11 cellular contexts compared by ENCODE assay signal in the genomic region with DNA sequence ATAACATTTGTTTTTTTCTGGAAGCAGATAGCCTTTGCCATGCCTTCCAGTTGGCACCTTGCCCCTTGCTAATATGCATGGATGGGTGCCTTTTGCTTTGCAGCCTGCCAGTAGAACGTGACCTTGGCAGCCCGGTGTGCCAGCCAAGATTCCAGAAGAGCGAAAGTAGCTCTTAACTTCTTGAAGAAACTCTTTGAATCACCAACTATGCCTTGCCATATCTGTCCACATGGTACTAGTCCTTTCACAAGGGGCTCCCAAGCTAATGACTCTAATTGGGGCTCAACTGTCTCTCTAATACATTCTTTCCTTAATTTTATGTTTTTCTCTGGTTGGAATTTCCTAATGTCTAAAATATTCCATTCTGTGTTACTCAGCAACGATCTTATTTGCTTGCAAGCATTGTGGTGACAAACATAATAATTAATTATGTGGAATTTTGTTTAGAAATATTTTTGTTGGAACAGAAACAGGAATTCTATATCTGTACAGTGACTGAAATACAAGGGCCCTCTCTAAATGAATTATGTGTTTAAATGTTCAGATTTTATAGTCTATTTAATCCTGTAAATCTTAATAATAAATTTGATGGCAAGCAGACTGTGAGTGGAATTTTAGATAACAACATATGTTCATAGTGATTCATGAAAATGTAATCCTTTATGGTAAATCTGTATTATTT. TPM values are rescaled to one million over a fixed set of nuclear protein-coding genes. Genes with fewer than 3 reads are reported as not detected.
DNase-seq lines count a peak whose midpoint lies in the region; ATAC-seq, FAIRE-seq and TF ChIP-seq lines count a peak whose summit lies in the region.
"Had no signal": no experiment of that assay in that cellular context is flagged by ENCODE, and none has a peak within 500 bp of the region (broad histone marks: within the 10 kb centered on the region; RNA-seq: fewer than 3 reads in every experiment).

No MANE protein-coding gene starts in this region.

- TF ChIP-seq CTCF in fibroblast of the aortic adventitia (IDR thresholded peaks at IDR 0.05; ENCODE audit: insufficient read depth, low read length): no peak

- no peaks in the 10 kb centered on the region for H3K27me3 Mint-ChIP-seq in activated T-cell treated with anti-CD3 and anti-CD28 coated beads, Interleukin-2, amount 50 U/mL, for 72 hours (ENCODE audit: low read depth)

- no peak overlapping the region for H3K27ac Mint-ChIP-seq in stimulated activated effector memory CD8-positive, alpha-beta T cell treated with anti-CD3 and anti-CD28 coated beads, Interleukin-12 subunit alpha, Interleukin-12 subunit beta, amount 100 ng/mL, for 72 hours
- H3K27ac Mint-ChIP-seq in activated T-cell treated with anti-CD3 and anti-CD28 coated beads, Interleukin-2, amount 50 U/mL, for 72 hours: no peak overlapping the region

- no peak overlapping the region for H3K4me3 ChIP-seq in fibroblast of the aortic adventitia (ENCODE audit: low read depth, low read length)
- H3K4me3 ChIP-seq: lung had no signal

- H3K9me3 Mint-ChIP-seq in stimulated activated effector memory CD8-positive, alpha-beta T cell treated with anti-CD3 and anti-CD28 coated beads, Interleukin-12 subunit alpha, Interleukin-12 subunit beta, amount 100 ng/mL, for 72 hours: peaks cover 2% of the 10 kb centered on the region
- H3K9me3 Mint-ChIP-seq in activated T-cell treated with anti-CD3 and anti-CD28 coated beads, Interleukin-2, amount 50 U/mL, for 72 hours: no peaks in the 10 kb centered on the region

- ATAC-seq in stimulated activated effector memory CD8-positive, alpha-beta T cell treated with anti-CD3 and anti-CD28 coated beads, Interleukin-12 subunit alpha, Interleukin-12 subunit beta, amount 100 ng/mL, for 72 hours: no peak
- no peak for ATAC-seq in HG02798 (IDR thresholded peaks at IDR 0.05; ENCODE audit: poor library complexity, unreplicated experiment)
- no peak for ATAC-seq in activated T-cell treated with anti-CD3 and anti-CD28 coated beads, Interleukin-2, amount 50 U/mL, for 72 hours (replicated peaks in 1 of 2)

- DNase-seq in DMS79 (lab: John Stamatoyannopoulos, UW) (peak; percentile 82), RCC 7860 (ENCODE audit: low spot score) (peak; percentile 76), fibroblast of the aortic adventitia (ENCODE audit: low read depth) (peak; percentile 55), pulmonary artery endothelial cell (ENCODE audit: low read depth, low spot score) (peak; percentile 17)
- no peak for DNase-seq in stimulated activated CD4-positive, alpha-beta T cell treated with anti-CD3 and anti-CD28 coated beads, Interleukin-2, amount 100 ng/mL, for 24 hours
- no peak for DNase-seq in stimulated activated effector memory CD8-positive, alpha-beta T cell treated with anti-CD3 and anti-CD28 coated beads, Interleukin-12 subunit alpha, Interleukin-12 subunit beta, amount 100 ng/mL, for 72 hours (ENCODE audit: low spot score in 2 of 2)
- DNase-seq in activated T-cell treated with anti-CD3 and anti-CD28 coated beads, Interleukin-2, amount 50 U/mL, for 72 hours: no peak
- DNase-seq: activated T-cell treated with anti-CD3 and anti-CD28 coated beads for 4 hours, NCI-H187 had no signal

- no peak overlapping the region for H3K4me3 Mint-ChIP-seq in stimulated activated effector memory CD8-positive, alpha-beta T cell treated with anti-CD3 and anti-CD28 coated beads, Interleukin-12 subunit alpha, Interleukin-12 subunit beta, amount 100 ng/mL, for 72 hours
- H3K4me3 Mint-ChIP-seq in activated T-cell treated with anti-CD3 and anti-CD28 coated beads, Interleukin-2, amount 50 U/mL, for 72 hours: no peak overlapping the region

- no peaks in the 10 kb centered on the region for H3K36me3 Mint-ChIP-seq in stimulated activated effector memory CD8-positive, alpha-beta T cell treated with anti-CD3 and anti-CD28 coated beads, Interleukin-12 subunit alpha, Interleukin-12 subunit beta, amount 100 ng/mL, for 72 hours
- no peaks in the 10 kb centered on the region for H3K36me3 Mint-ChIP-seq in activated T-cell treated with anti-CD3 and anti-CD28 coated beads, Interleukin-2, amount 50 U/mL, for 72 hours (ENCODE audit: insufficient read depth in 2 of 2)

- peak; percentile 87 for FAIRE-seq in RCC 7860 (lab: Jason Lieb, UNC)

- peaks cover 30% of the 10 kb centered on the region for H3K4me1 Mint-ChIP-seq in stimulated activated effector memory CD8-positive, alpha-beta T cell treated with anti-CD3 and anti-CD28 coated beads, Interleukin-12 subunit alpha, Interleukin-12 subunit beta, amount 100 ng/mL, for 72 hours
- peaks cover 16% of the 10 kb centered on the region for H3K4me1 Mint-ChIP-seq in activated T-cell treated with anti-CD3 and anti-CD28 coated beads, Interleukin-2, amount 50 U/mL, for 72 hours (ENCODE audit: low read depth)

RNA-seq across cellular contexts. Expression of gene HDAC9, which starts 45.8 kb away (rescaled TPM):
- total RNA-seq in fibroblast of the aortic adventitia (ENCODE audit: low replicate concordance) (40.6 and 55.0 TPM in 2 replicates), pulmonary artery endothelial cell (4.7 and 10.9 TPM in 2 replicates)
- total RNA-seq in activated T-cell treated with anti-CD3 and anti-CD28 coated beads, Interleukin-2, amount 50 U/mL, for 72 hours: 1 to 10 TPM in 1 of 2 donors, under 1 TPM in 1; 0.55 to 2.9 TPM

Comparison
In these comparisons a context has a peak if more than half of its experiments do, and no peak if none do; other contexts are left out.
1. DNase-seq: peak in DMS79 (single experiment), RCC 7860 (single experiment), fibroblast of the aortic adventitia (single experiment) and pulmonary artery endothelial cell (single experiment); none in stimulated activated CD4-positive, alpha-beta T cell treated with anti-CD3 and anti-CD28 coated beads, Interleukin-2, amount 100 ng/mL, for 24 hours (0 of 2), stimulated activated effector memory CD8-positive, alpha-beta T cell treated with anti-CD3 and anti-CD28 coated beads, Interleukin-12 subunit alpha, Interleukin-12 subunit beta, amount 100 ng/mL, for 72 hours (0 of 2) and activated T-cell treated with anti-CD3 and anti-CD28 coated beads, Interleukin-2, amount 50 U/mL, for 72 hours (0 of 2).